Comparison of ENCODE assay signal across 9 cellular contexts in the genomic region with DNA sequence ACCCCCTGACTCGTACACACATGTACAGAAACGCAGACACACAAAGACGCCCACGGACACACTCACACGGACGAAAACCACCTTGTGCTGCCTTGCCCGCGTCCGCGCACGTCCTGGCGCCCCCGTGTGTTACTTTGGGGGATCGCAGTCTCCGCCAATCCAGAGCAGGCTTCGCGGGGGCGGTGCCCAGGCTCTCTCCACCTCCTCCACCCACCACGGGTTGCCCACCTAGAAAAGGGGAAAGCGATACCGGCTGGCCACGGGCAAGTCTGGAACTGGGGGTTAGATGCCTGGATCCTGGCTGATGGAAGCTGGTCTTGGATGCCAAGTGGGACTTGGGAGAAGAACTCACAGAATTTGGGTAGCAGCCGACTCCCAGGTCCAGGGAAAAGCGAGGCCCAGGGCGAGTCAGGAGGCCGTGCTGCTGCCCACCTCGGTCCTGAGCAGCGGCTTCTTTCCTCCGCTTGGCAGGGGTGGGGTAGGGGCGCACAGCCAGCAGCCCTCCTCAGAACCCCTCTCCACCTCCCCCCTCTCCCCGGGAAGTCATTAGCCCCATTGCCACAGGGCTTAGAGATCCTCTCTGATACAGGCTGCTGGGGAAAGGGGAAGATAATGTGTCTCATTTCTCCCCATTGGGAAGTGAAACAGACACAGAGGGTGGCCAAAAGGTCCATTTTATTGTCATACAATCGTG. TPM values are rescaled to one million over a fixed set of nuclear protein-coding genes. Genes with fewer than 3 reads are reported as not detected.
DNase-seq lines count a peak whose midpoint lies in the region; ATAC-seq and TF ChIP-seq lines count a peak whose summit lies in the region.
"Had no signal": no experiment of that assay in that cellular context is flagged by ENCODE, and none has a peak within 500 bp of the region (broad histone marks: within the 10 kb centered on the region; RNA-seq: fewer than 3 reads in every experiment).

No MANE protein-coding gene starts in this region.

- H3K27me3 Mint-ChIP-seq in Caco-2 (ENCODE audit: insufficient read depth, unreplicated experiment) = peaks cover 59% of the 10 kb centered on the region
- H3K27me3 Mint-ChIP-seq in activated T-helper 2 cell treated with anti-CD3 and anti-CD28 coated beads, Interferon-gamma antibody, Interleukin-2, Interleukin-4, amounts not matched to agents 10 μg/mL and 5 μg/mL and 100 μg/mL, durations not matched to agents 14 hours and 24 hours and 36 hours (ENCODE audit: low read depth) = peaks cover 70% of the 10 kb centered on the region

- intact Hi-C loops in Caco-2 (cut with micrococcal nuclease; ENCODE audit: unreplicated experiment) = loop anchor here (1.0 kb wide), 2 partner anchors 22 to 26 kb away; no protein-coding TSS in a partner anchor
- intact Hi-C loops in activated T-helper 2 cell treated with anti-CD3 and anti-CD28 coated beads, Interferon-gamma antibody, Interleukin-2, Interleukin-4, amounts not matched to agents 10 μg/mL and 5 μg/mL and 100 μg/mL, durations not matched to agents 14 hours and 24 hours and 36 hours (cut with micrococcal nuclease) = loop anchor here (1.0 to 10.0 kb wide), 5 partner anchors 26 to 281 kb away; partner anchors contain the start of genes FIS1, MUC12 and UFSP1
- intact Hi-C loops in tibial artery (cut with DNase I; ENCODE audit: low total_unique reads) = loop anchor here (2.0 to 10.0 kb wide), 2 partner anchors 25 to 275 kb away; partner anchors contain the start of gene ACHE

- H3K4me3 ChIP-seq in Caco-2 (ENCODE audit: low read depth, low read length) = no peak overlapping the region
- no peak overlapping the region for H3K4me3 ChIP-seq in foreskin fibroblast (ENCODE audit: low read depth in 1 of 2, low read length in 2 of 2)
- no peak overlapping the region for H3K4me3 ChIP-seq in tibial artery

- peaks cover 45% of the 10 kb centered on the region for H3K4me1 Mint-ChIP-seq in Caco-2 (ENCODE audit: low read depth, unreplicated experiment)
- H3K4me1 Mint-ChIP-seq in activated T-helper 2 cell treated with anti-CD3 and anti-CD28 coated beads, Interferon-gamma antibody, Interleukin-2, Interleukin-4, amounts not matched to agents 10 μg/mL and 5 μg/mL and 100 μg/mL, durations not matched to agents 14 hours and 24 hours and 36 hours (ENCODE audit: low read depth) = peaks cover 58% of the 10 kb centered on the region

- CTCF ChIA-PET in Caco-2 (lab: Charles Lee) (interaction anchor here (0.9 to 1.5 kb wide), 3 partner anchors 9 to 26 kb away, joined by 3 to 7 read pairs (median 6); no protein-coding TSS in a partner anchor), RWPE1 (lab: Yijun Ruan, JAX) (interaction anchor here (1.0 to 2.7 kb wide), 3 partner anchors 22 to 81 kb away, joined by 3 to 19 read pairs (median 8); no protein-coding TSS in a partner anchor)

- no peak overlapping the region for H3K4me3 Mint-ChIP-seq in Caco-2 (ENCODE audit: unreplicated experiment)
- peak overlapping the region; percentile 51 for H3K4me3 Mint-ChIP-seq in activated T-helper 2 cell treated with anti-CD3 and anti-CD28 coated beads, Interferon-gamma antibody, Interleukin-2, Interleukin-4, amounts not matched to agents 10 μg/mL and 5 μg/mL and 100 μg/mL, durations not matched to agents 14 hours and 24 hours and 36 hours (ENCODE audit: low read depth)

- ATAC-seq in GM21717 (IDR thresholded peaks at IDR 0.05; ENCODE audit: unreplicated experiment) = no peak

- TF ChIP-seq CTCF in Caco-2 (IDR thresholded peaks at IDR 0.05; ENCODE audit: insufficient read depth in 1 of 2, low read depth in 1 of 2, low read length in 1 of 2, severe bottlenecking in 1 of 2, unreplicated experiment in 1 of 2) = peak; percentile 92 to 94
- TF ChIP-seq CTCF in RWPE1 (conservative IDR thresholded peaks at IDR 0.05; ENCODE audit: low read depth) = peak; percentile 99
- TF ChIP-seq CTCF in foreskin fibroblast (IDR thresholded peaks at IDR 0.05; ENCODE audit: low read depth, low read length) = peak; percentile 94
- peak; percentile 77 to 84 for TF ChIP-seq CTCF in tibial artery (IDR thresholded peaks at IDR 0.05)

- peaks cover 10% of the 10 kb centered on the region for H3K27me3 ChIP-seq in Caco-2 (replicated peaks; ENCODE audit: control insufficient read depth, insufficient read depth, low read length)
- H3K27me3 ChIP-seq in tibial artery = peaks cover 11 to 99% of the 10 kb centered on the region in 2 donors

- peak; percentile 67 to 88 for DNase-seq in Caco-2
- DNase-seq in HK-2 (ENCODE audit: unreplicated experiment) = peak; percentile 77
- no peak for DNase-seq in RWPE1 (ENCODE audit: low spot score)
- peak; percentile 74 for DNase-seq in activated T-helper 2 cell treated with anti-CD3 and anti-CD28 coated beads, Interferon-gamma antibody, Interleukin-2, Interleukin-4, amounts not matched to agents 10 μg/mL and 5 μg/mL and 100 μg/mL, durations not matched to agents 14 hours and 24 hours and 36 hours (ENCODE audit: low spot score)
- peak; percentile 44 to 83 for DNase-seq in foreskin fibroblast
- DNase-seq in occipital lobe (lab: John Stamatoyannopoulos, UW) = peak; percentile 59
- DNase-seq in tibial artery = peak; percentile 65 to 79

- H3K9me3 ChIP-seq in Caco-2 = no peaks in the 10 kb centered on the region
- H3K9me3 ChIP-seq in tibial artery = no peaks in the 10 kb centered on the region

- H3K4me1 ChIP-seq in Caco-2 (peaks cover 29% of the 10 kb centered on the region), tibial artery (peaks cover 4 to 58% (median 43%) of the 10 kb centered on the region in 4 donors)

- no TSS peak for BruUV-seq in Caco-2 (replicated peaks; lab: Mats Ljungman, UMichigan)

- POLR2A ChIA-PET in Caco-2 (lab: Charles Lee) (no interaction called here), RWPE1 (lab: Yijun Ruan, JAX; ENCODE audit: low non-redundant PET) (no interaction called here)

- H3K27ac ChIP-seq in RWPE1 = no peak overlapping the region
- no peak overlapping the region for H3K27ac ChIP-seq in tibial artery

- peaks cover 11% of the 10 kb centered on the region for H3K36me3 Mint-ChIP-seq in Caco-2 (ENCODE audit: insufficient read depth, unreplicated experiment)
- H3K36me3 Mint-ChIP-seq in activated T-helper 2 cell treated with anti-CD3 and anti-CD28 coated beads, Interferon-gamma antibody, Interleukin-2, Interleukin-4, amounts not matched to agents 10 μg/mL and 5 μg/mL and 100 μg/mL, durations not matched to agents 14 hours and 24 hours and 36 hours (ENCODE audit: low read depth) = no peaks in the 10 kb centered on the region

- no peaks in the 10 kb centered on the region for H3K9me3 Mint-ChIP-seq in Caco-2 (ENCODE audit: unreplicated experiment)
- H3K9me3 Mint-ChIP-seq in activated T-helper 2 cell treated with anti-CD3 and anti-CD28 coated beads, Interferon-gamma antibody, Interleukin-2, Interleukin-4, amounts not matched to agents 10 μg/mL and 5 μg/mL and 100 μg/mL, durations not matched to agents 14 hours and 24 hours and 36 hours = no peaks in the 10 kb centered on the region

- H3K36me3 ChIP-seq in Caco-2 (ENCODE audit: control insufficient read depth, insufficient read depth, low read length) (no peaks in the 10 kb centered on the region), tibial artery (no peaks in the 10 kb centered on the region)

- no peak overlapping the region for H3K27ac Mint-ChIP-seq in Caco-2 (ENCODE audit: unreplicated experiment)
- H3K27ac Mint-ChIP-seq in activated T-helper 2 cell treated with anti-CD3 and anti-CD28 coated beads, Interferon-gamma antibody, Interleukin-2, Interleukin-4, amounts not matched to agents 10 μg/mL and 5 μg/mL and 100 μg/mL, durations not matched to agents 14 hours and 24 hours and 36 hours = no peak overlapping the region

RNA-seq across cellular contexts. Expression of gene VGF, which starts 4.6 kb away (rescaled TPM):
- total RNA-seq in Caco-2 (2022) (1.2 and 1.3 TPM in 2 replicates), occipital lobe (9.7 TPM)
- 0.23 and 0.41 TPM in 2 replicates for total RNA-seq in activated T-helper 2 cell treated with anti-CD3 and anti-CD28 coated beads, Interferon-gamma antibody, Interleukin-2, Interleukin-4, amounts not matched to agents 10 μg/mL and 5 μg/mL and 100 μg/mL, durations not matched to agents 14 hours and 24 hours and 36 hours

RNA-seq across cellular contexts. Expression of gene NAT16, which starts 10.1 kb away (rescaled TPM):
- total RNA-seq in Caco-2 (2022) (0.19 TPM in 1 of 2 replicates, not detected in the other), occipital lobe (1.2 TPM)
- not detected in 2 replicates for total RNA-seq in activated T-helper 2 cell treated with anti-CD3 and anti-CD28 coated beads, Interferon-gamma antibody, Interleukin-2, Interleukin-4, amounts not matched to agents 10 μg/mL and 5 μg/mL and 100 μg/mL, durations not matched to agents 14 hours and 24 hours and 36 hours
- total RNA-seq: activated CD8-positive, alpha-beta memory T cell treated with anti-CD3 and anti-CD28 coated beads for 36 hours had no signal

RNA-seq across cellular contexts. Expression of gene AP1S1, which starts 15.7 kb away (rescaled TPM):
- total RNA-seq in Caco-2 (2022) (52.3 and 62.9 TPM in 2 replicates), occipital lobe (93.4 TPM)
- total RNA-seq in activated T-helper 2 cell treated with anti-CD3 and anti-CD28 coated beads, Interferon-gamma antibody, Interleukin-2, Interleukin-4, amounts not matched to agents 10 μg/mL and 5 μg/mL and 100 μg/mL, durations not matched to agents 14 hours and 24 hours and 36 hours = 41.8 and 42.8 TPM in 2 replicates

RNA-seq across cellular contexts. Expression of gene MOGAT3, which starts 30.9 kb away (rescaled TPM):
- 6.3 and 8.1 TPM in 2 replicates for total RNA-seq in Caco-2 (2022)
- total RNA-seq in activated T-helper 2 cell treated with anti-CD3 and anti-CD28 coated beads, Interferon-gamma antibody, Interleukin-2, Interleukin-4, amounts not matched to agents 10 μg/mL and 5 μg/mL and 100 μg/mL, durations not matched to agents 14 hours and 24 hours and 36 hours = not detected in 2 replicates
- total RNA-seq in occipital lobe = not detected
- total RNA-seq: activated CD8-positive, alpha-beta memory T cell treated with anti-CD3 and anti-CD28 coated beads for 36 hours had no signal

RNA-seq across cellular contexts. Expression of gene SERPINE1, which starts 43.1 kb away (rescaled TPM):
- 0.09 and 0.25 TPM in 2 replicates for total RNA-seq in Caco-2 (2022)
- total RNA-seq in activated T-helper 2 cell treated with anti-CD3 and anti-CD28 coated beads, Interferon-gamma antibody, Interleukin-2, Interleukin-4, amounts not matched to agents 10 μg/mL and 5 μg/mL and 100 μg/mL, durations not matched to agents 14 hours and 24 hours and 36 hours = 0.23 TPM in 2 replicates
- 0.78 TPM for total RNA-seq in occipital lobe
